8 cellular contexts compared by ENCODE assay signal in the genomic region with DNA sequence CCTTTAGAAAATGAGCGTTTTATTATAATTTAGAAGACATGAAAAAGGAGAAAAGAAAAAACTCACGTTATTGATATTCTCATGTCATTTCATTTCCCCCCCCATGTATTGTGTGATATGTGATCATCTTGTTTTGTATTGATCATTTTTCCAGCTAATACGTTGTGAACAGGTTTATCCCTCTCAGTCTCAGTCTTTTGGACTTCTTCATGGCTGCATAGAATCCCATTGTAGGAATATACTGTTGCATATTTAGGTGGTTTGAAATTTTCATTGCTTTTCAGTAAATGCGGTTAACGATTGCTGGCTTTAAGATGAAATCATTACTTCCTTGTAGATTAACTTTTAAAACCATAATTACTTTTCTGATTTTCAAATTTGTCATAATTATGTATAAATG. TPM values are rescaled to one million over a fixed set of nuclear protein-coding genes. Genes with fewer than 3 reads are reported as not detected.
DNase-seq lines count a peak whose midpoint lies in the region; ATAC-seq and TF ChIP-seq lines count a peak whose summit lies in the region.

No MANE protein-coding gene starts in this region.

- ATAC-seq in HG02973 (IDR thresholded peaks at IDR 0.05; ENCODE audit: unreplicated experiment) (no peak), HG03565 (IDR thresholded peaks at IDR 0.05; ENCODE audit: unreplicated experiment) (no peak)

- H3K4me3 ChIP-seq in GM08714 (ENCODE audit: low read length) (peak overlapping the region; percentile 82; the same call in 1 of the 2 replicates), SJCRH30 (peak overlapping the region; percentile 90), fibroblast of lung (replicated peaks in 1 of 4; ENCODE audit: control extremely low read depth in 1 of 4, insufficient read depth in 1 of 4, low read depth in 3 of 4, low read length in 4 of 4) (peak overlapping the region; percentile 65 to 97 (median 78)), retinal pigment epithelial cell (ENCODE audit: low read length) (peak overlapping the region; percentile 90)

- H3K27ac ChIP-seq in SJCRH30: no peak overlapping the region; the same call in 1 of the 2 replicates
- peak overlapping the region; percentile 99 for H3K27ac ChIP-seq in fibroblast of lung (ENCODE audit: insufficient read depth, low read length)

- H3K27me3 ChIP-seq in SJCRH30 (no peaks in the 10 kb centered on the region), fibroblast of lung (ENCODE audit: control insufficient read depth, insufficient read depth, low read length) (no peaks in the 10 kb centered on the region)

- H3K9me3 ChIP-seq in SJCRH30 (replicated peaks): no peaks in the 10 kb centered on the region
- no peaks in the 10 kb centered on the region for H3K9me3 ChIP-seq in fibroblast of lung (ENCODE audit: control insufficient read depth, insufficient read depth, low read depth, low read length)

- peak overlapping the region; percentile 98 for H3K9ac ChIP-seq in fibroblast of lung (ENCODE audit: insufficient read depth, low read length)

- in situ Hi-C loops in ACHN (cut with HindIII; ENCODE audit: low pct_ligation_motif_present, low pct_unique_long_range_greater_than_20kb, low sequenced_read_pairs): no loop called here

- no peak for TF ChIP-seq CTCF in fibroblast of lung (conservative IDR thresholded peaks at IDR 0.05 in 1 of 2, IDR thresholded peaks at IDR 0.05 in 1 of 2; ENCODE audit: low read depth in 1 of 2, low read length in 2 of 2)
- TF ChIP-seq CTCF in retinal pigment epithelial cell (conservative IDR thresholded peaks at IDR 0.05; ENCODE audit: low read depth, low read length): no peak

- H2AFZ ChIP-seq in fibroblast of lung (ENCODE audit: low read length): no peak overlapping the region

- DNase-seq in SJCRH30: no peak
- no peak for DNase-seq in fibroblast of lung (ENCODE audit: low read depth in 2 of 2)
- no peak for DNase-seq in retinal pigment epithelial cell (ENCODE audit: low read depth)
- no peak for DNase-seq in ACHN
- no peak for DNase-seq in inferior parietal cortex (ENCODE audit: extremely low spot score)

- peaks cover 7% of the 10 kb centered on the region for H4K20me1 ChIP-seq in fibroblast of lung (ENCODE audit: control insufficient read depth, extremely low read depth, insufficient read depth, low read length)

- H3K36me3 ChIP-seq in SJCRH30: peaks cover 41% of the 10 kb centered on the region
- H3K36me3 ChIP-seq in fibroblast of lung (ENCODE audit: control insufficient read depth, insufficient read depth, low read length): peaks cover 2% of the 10 kb centered on the region

- H3K4me1 ChIP-seq in SJCRH30 (peaks cover 11% of the 10 kb centered on the region), fibroblast of lung (ENCODE audit: control insufficient read depth, extremely low read depth, insufficient read depth, low read length) (peaks cover 6% of the 10 kb centered on the region)

- peaks cover 82% of the 10 kb centered on the region for H3K79me2 ChIP-seq in fibroblast of lung (ENCODE audit: control insufficient read depth, insufficient read depth, low read length)

- peak overlapping the region; percentile 84 for H3K4me2 ChIP-seq in fibroblast of lung (ENCODE audit: extremely low read depth, insufficient read depth, low read length)

RNA-seq across cellular contexts. Expression of a gene that starts 1.6 kb away (rescaled TPM):
- total RNA-seq in SJCRH30 (2014; rRNA removed; shearing (Covaris generic)): 195 and 230 TPM in 2 replicates
- 95.5 and 131 TPM in 2 replicates for total RNA-seq in fibroblast of lung
- polyA plus RNA-seq in fibroblast of lung: 85.0 and 114 TPM in 2 replicates
- 108 and 136 TPM in 2 replicates for polyA plus RNA-seq in fibroblast of lung (2012)
- polyA minus RNA-seq in fibroblast of lung (ENCODE audit: low replicate concordance): 292 and 329 TPM in 2 replicates

RNA-seq across cellular contexts. Expression of a gene that starts 2.5 kb away (rescaled TPM):
- 171 and 193 TPM in 2 replicates for total RNA-seq in SJCRH30 (2014; rRNA removed; shearing (Covaris generic))
- total RNA-seq in fibroblast of lung: 64.4 and 65.2 TPM in 2 replicates
- polyA plus RNA-seq in fibroblast of lung: 15.6 and 18.1 TPM in 2 replicates
- 44.1 and 54.1 TPM in 2 replicates for polyA plus RNA-seq in fibroblast of lung (2012)
- polyA minus RNA-seq in fibroblast of lung (ENCODE audit: low replicate concordance): 10.8 and 16.4 TPM in 2 replicates

RNA-seq across cellular contexts. Expression of a gene that starts 44.0 kb away (rescaled TPM):
- total RNA-seq in SJCRH30 (2014; rRNA removed; shearing (Covaris generic)): 52.7 and 62.7 TPM in 2 replicates
- total RNA-seq in fibroblast of lung: 11.0 and 14.7 TPM in 2 replicates
- 23.6 and 32.5 TPM in 2 replicates for polyA plus RNA-seq in fibroblast of lung
- polyA plus RNA-seq in fibroblast of lung (2012): 13.7 and 25.3 TPM in 2 replicates
- polyA minus RNA-seq in fibroblast of lung (ENCODE audit: low replicate concordance): 10.1 and 15.1 TPM in 2 replicates

RNA-seq across cellular contexts. Expression of a gene that starts 52.9 kb away (rescaled TPM):
- 1.6 and 2.0 TPM in 2 replicates for total RNA-seq in SJCRH30 (2014; rRNA removed; shearing (Covaris generic))
- total RNA-seq in fibroblast of lung: 2.1 and 2.3 TPM in 2 replicates
- polyA plus RNA-seq in fibroblast of lung: 1.7 and 2.1 TPM in 2 replicates
- polyA plus RNA-seq in fibroblast of lung (2012): 1.0 TPM in 2 replicates
- polyA minus RNA-seq in fibroblast of lung (ENCODE audit: low replicate concordance): not detected in 2 replicates
